In genomic region chr15:90165659-90166489, GRCh38 we compare ENCODE assay signal across 8 cellular contexts. TPM values are rescaled to one million over a fixed set of nuclear protein-coding genes. Genes with fewer than 3 reads are reported as not detected.
A peak's percentile ranks its signal among the peaks of the same experiment; 100 is the strongest.
DNase-seq lines count a peak whose midpoint lies in the region; ATAC-seq, FAIRE-seq and TF ChIP-seq lines count a peak whose summit lies in the region.

No MANE protein-coding gene starts in this region.

- peak overlapping the region; percentile 86 for H2AFZ ChIP-seq in neuronal stem cell (ENCODE audit: low read length)
- no peak overlapping the region for H2AFZ ChIP-seq in MM.1S (ENCODE audit: low read length)

- no peak overlapping the region for H3K14ac ChIP-seq in neuronal stem cell (ENCODE audit: low read length)

- H3K4me1 ChIP-seq in neuronal stem cell (ENCODE audit: control insufficient read depth in 2 of 2, insufficient read depth in 1 of 2, low read depth in 1 of 2, low read length in 2 of 2) (peaks cover 2 to 5% of the 10 kb centered on the region in 2 donors), MM.1S (ENCODE audit: low read length) (peaks cover 13% of the 10 kb centered on the region)

- H3K4me2 ChIP-seq in neuronal stem cell (ENCODE audit: insufficient read depth, low read length, poor library complexity, severe bottlenecking) (no peak overlapping the region), MM.1S (ENCODE audit: low read depth, low read length) (no peak overlapping the region)

- H3K4ac ChIP-seq in neuronal stem cell (ENCODE audit: low read length) = no peak overlapping the region

- H3K27me3 ChIP-seq in neuronal stem cell (ENCODE audit: control insufficient read depth in 3 of 3, insufficient read depth in 3 of 3, low read depth in 1 of 3, low read length in 3 of 3) (no peaks in the 10 kb centered on the region), MM.1S (replicated peaks; ENCODE audit: insufficient read depth, low read length) (no peaks in the 10 kb centered on the region)

- FAIRE-seq in HTR-8/SVneo (lab: Jason Lieb, UNC) = peak; percentile 68

- H3K9me3 Mint-ChIP-seq in activated CD8-positive, alpha-beta T cell treated with anti-CD3 and anti-CD28 coated beads for 36 hours = no peaks in the 10 kb centered on the region
- H3K9me3 Mint-ChIP-seq in activated CD8-positive, alpha-beta T cell treated with anti-CD3 and anti-CD28 coated beads, Interleukin-2, amount 10 ng/mL, durations not matched to agents 7 days and 5 days (ENCODE audit: insufficient read depth) = no peaks in the 10 kb centered on the region

- POLR2A ChIA-PET in activated CD8-positive, alpha-beta T cell treated with anti-CD3 and anti-CD28 coated beads for 36 hours (lab: Charles Lee) = no interaction called here
- POLR2A ChIA-PET in activated CD8-positive, alpha-beta T cell treated with anti-CD3 and anti-CD28 coated beads, Interleukin-2, amount 10 ng/mL, durations not matched to agents 7 days and 5 days (lab: Charles Lee) = no interaction called here

- peaks cover 3% of the 10 kb centered on the region; the same call in 1 of the 2 replicates for H3F3A ChIP-seq in MM.1S (ENCODE audit: insufficient read depth, low read length)

- no CpG with 5 or more reads among the region's 14 CpGs for WGBS in neuronal stem cell (ENCODE audit: extremely low coverage in 2 of 2, insufficient read length in 2 of 2, insufficient replicate concordance in 1 of 2), 2 donors

- no peaks in the 10 kb centered on the region for H3K9me2 ChIP-seq in MM.1S (replicated peaks; ENCODE audit: insufficient read depth, low read length)

- H2AK5ac ChIP-seq in neuronal stem cell (ENCODE audit: low read depth, low read length) = peak overlapping the region; percentile 50

- DNase-seq in activated CD8-positive, alpha-beta T cell treated with anti-CD3 and anti-CD28 coated beads for 36 hours = peak; percentile 59
- DNase-seq in activated CD8-positive, alpha-beta T cell treated with anti-CD3 and anti-CD28 coated beads, Interleukin-2, amount 10 ng/mL, durations not matched to agents 7 days and 5 days = no peak
- DNase-seq in HTR-8/SVneo (ENCODE audit: insufficient read length, low spot score) (peak; percentile 88), SHP77 (lab: John Stamatoyannopoulos, UW) (peak; percentile 86 to 89), epithelial cell of prostate (ENCODE audit: low read depth, low spot score) (peak; percentile 100), neuronal stem cell (ENCODE audit: low spot score) (no peak), MM.1S (no peak)

- H3K27me3 Mint-ChIP-seq in activated CD8-positive, alpha-beta T cell treated with anti-CD3 and anti-CD28 coated beads for 36 hours = no peaks in the 10 kb centered on the region
- H3K27me3 Mint-ChIP-seq in activated CD8-positive, alpha-beta T cell treated with anti-CD3 and anti-CD28 coated beads, Interleukin-2, amount 10 ng/mL, durations not matched to agents 7 days and 5 days (ENCODE audit: low read depth) = peaks cover 10% of the 10 kb centered on the region

- H3K4me3 ChIP-seq in neuronal stem cell (ENCODE audit: low read length in 2 of 2) (no peak overlapping the region), MM.1S (ENCODE audit: low read length) (no peak overlapping the region)

- no peak overlapping the region for H3K9ac ChIP-seq in neuronal stem cell (ENCODE audit: low read depth, low read length, poor library complexity)
- no peak overlapping the region for H3K9ac ChIP-seq in MM.1S (ENCODE audit: low read length)

- no peak overlapping the region for H3K23ac ChIP-seq in neuronal stem cell (ENCODE audit: low read depth, low read length, poor library complexity)

- H3K36me3 ChIP-seq in neuronal stem cell (replicated peaks in 1 of 2; ENCODE audit: control insufficient read depth in 2 of 2, insufficient read depth in 2 of 2, low read length in 2 of 2) (no peaks in the 10 kb centered on the region), MM.1S (replicated peaks; ENCODE audit: insufficient read depth, low read length) (no peaks in the 10 kb centered on the region)

- no peaks in the 10 kb centered on the region for H3K79me1 ChIP-seq in neuronal stem cell (ENCODE audit: low read depth, low read length)

- H3K36me3 Mint-ChIP-seq in activated CD8-positive, alpha-beta T cell treated with anti-CD3 and anti-CD28 coated beads for 36 hours (ENCODE audit: low read depth) = no peaks in the 10 kb centered on the region
- no peaks in the 10 kb centered on the region for H3K36me3 Mint-ChIP-seq in activated CD8-positive, alpha-beta T cell treated with anti-CD3 and anti-CD28 coated beads, Interleukin-2, amount 10 ng/mL, durations not matched to agents 7 days and 5 days (ENCODE audit: low read depth)

- no peak overlapping the region for H3K27ac Mint-ChIP-seq in activated CD8-positive, alpha-beta T cell treated with anti-CD3 and anti-CD28 coated beads for 36 hours
- no peak overlapping the region for H3K27ac Mint-ChIP-seq in activated CD8-positive, alpha-beta T cell treated with anti-CD3 and anti-CD28 coated beads, Interleukin-2, amount 10 ng/mL, durations not matched to agents 7 days and 5 days

- H2BK120ac ChIP-seq in neuronal stem cell (ENCODE audit: low read depth, low read length) = no peak overlapping the region

- H2BK15ac ChIP-seq in neuronal stem cell (ENCODE audit: low read length) = no peak overlapping the region

- H4K20me1 ChIP-seq in MM.1S (ENCODE audit: insufficient read depth, low read length) = no peaks in the 10 kb centered on the region

- H3K9me3 ChIP-seq in neuronal stem cell (replicated peaks in 1 of 2; ENCODE audit: control insufficient read depth in 2 of 2, insufficient read depth in 1 of 2, low read depth in 1 of 2, low read length in 2 of 2) (no peaks in the 10 kb centered on the region), MM.1S (replicated peaks; ENCODE audit: insufficient read depth, low read length) (no peaks in the 10 kb centered on the region)

- TF ChIP-seq CTCF in activated CD8-positive, alpha-beta T cell treated with anti-CD3 and anti-CD28 coated beads for 36 hours (IDR thresholded peaks at IDR 0.05) = no peak
- no peak for TF ChIP-seq CTCF in MM.1S (IDR thresholded peaks at IDR 0.05; ENCODE audit: low read length)

- intact Hi-C loops in activated CD8-positive, alpha-beta T cell treated with anti-CD3 and anti-CD28 coated beads for 36 hours (cut with micrococcal nuclease) = no loop called here

- H4K8ac ChIP-seq in neuronal stem cell (ENCODE audit: low read depth, low read length) = no peak overlapping the region

- CTCF ChIA-PET in activated CD8-positive, alpha-beta T cell treated with anti-CD3 and anti-CD28 coated beads for 36 hours (lab: Charles Lee) = interaction anchor here (1.1 to 1.4 kb wide), 3 partner anchors 39 to 316 kb away, joined by 3 to 4 read pairs (median 3); no protein-coding TSS in a partner anchor
- CTCF ChIA-PET in activated CD8-positive, alpha-beta T cell treated with anti-CD3 and anti-CD28 coated beads, Interleukin-2, amount 10 ng/mL, durations not matched to agents 7 days and 5 days (lab: Charles Lee) = interaction anchor here (0.6 to 1.5 kb wide), 3 partner anchors 15 to 128 kb away, joined by 3 read pairs; no protein-coding TSS in a partner anchor

- ATAC-seq in activated CD8-positive, alpha-beta T cell treated with anti-CD3 and anti-CD28 coated beads for 36 hours = peak; percentile 82
- ATAC-seq in activated CD8-positive, alpha-beta T cell treated with anti-CD3 and anti-CD28 coated beads, Interleukin-2, amount 10 ng/mL, durations not matched to agents 7 days and 5 days = no peak
- no peak for ATAC-seq in GM19035 (IDR thresholded peaks at IDR 0.05; ENCODE audit: unreplicated experiment)

- H4K91ac ChIP-seq in neuronal stem cell (ENCODE audit: low read depth, low read length, poor library complexity) = no peak overlapping the region

- H3K79me2 ChIP-seq in MM.1S (ENCODE audit: low read length) = no peaks in the 10 kb centered on the region

- peak overlapping the region; percentile 11 for H3K18ac ChIP-seq in neuronal stem cell (ENCODE audit: low read length)

- no peak overlapping the region for H2BK5ac ChIP-seq in neuronal stem cell (ENCODE audit: low read length)

- H3K27ac ChIP-seq in epithelial cell of prostate (peak overlapping the region; percentile 98), neuronal stem cell (replicated peaks; ENCODE audit: low read length) (no peak overlapping the region), MM.1S (ENCODE audit: low read length) (no peak overlapping the region)

- H3K4me3 Mint-ChIP-seq in activated CD8-positive, alpha-beta T cell treated with anti-CD3 and anti-CD28 coated beads for 36 hours = no peak overlapping the region
- no peak overlapping the region for H3K4me3 Mint-ChIP-seq in activated CD8-positive, alpha-beta T cell treated with anti-CD3 and anti-CD28 coated beads, Interleukin-2, amount 10 ng/mL, durations not matched to agents 7 days and 5 days

- no peak overlapping the region for H2BK12ac ChIP-seq in neuronal stem cell (ENCODE audit: low read length)

- peaks cover 10% of the 10 kb centered on the region for H3K4me1 Mint-ChIP-seq in activated CD8-positive, alpha-beta T cell treated with anti-CD3 and anti-CD28 coated beads for 36 hours (ENCODE audit: low read depth)
- peaks cover 5% of the 10 kb centered on the region for H3K4me1 Mint-ChIP-seq in activated CD8-positive, alpha-beta T cell treated with anti-CD3 and anti-CD28 coated beads, Interleukin-2, amount 10 ng/mL, durations not matched to agents 7 days and 5 days (ENCODE audit: low read depth)

RNA-seq across cellular contexts. Expression of gene SEMA4B, which starts 35.3 kb away (rescaled TPM):
- 1 to 10 TPM; 5.3 to 6.2 TPM for total RNA-seq in activated CD8-positive, alpha-beta T cell treated with anti-CD3 and anti-CD28 coated beads for 36 hours
- 10 to 100 TPM in 1 of 2 experiments, 1 to 10 TPM in 1; 8.6 to 11.2 TPM for total RNA-seq in activated CD8-positive, alpha-beta T cell treated with anti-CD3 and anti-CD28 coated beads, Interleukin-2, amount 10 ng/mL, durations not matched to agents 7 days and 5 days
- polyA plus RNA-seq in neuronal stem cell (2013, experiment 1 of 2) = 15.2 TPM
- polyA plus RNA-seq in neuronal stem cell (2013, experiment 2 of 2) = 15.6 TPM

Comparison
In these comparisons a context has a peak if more than half of its experiments do, and no peak if none do; other contexts are left out.
1. DNase-seq: peak in activated CD8-positive, alpha-beta T cell treated with anti-CD3 and anti-CD28 coated beads for 36 hours (single experiment), HTR-8/SVneo (single experiment), SHP77 (2 of 2) and epithelial cell of prostate (single experiment); none in activated CD8-positive, alpha-beta T cell treated with anti-CD3 and anti-CD28 coated beads, Interleukin-2, amount 10 ng/mL, durations not matched to agents 7 days and 5 days (single experiment), neuronal stem cell (single experiment) and MM.1S (single experiment).